2 cellular contexts compared by ENCODE assay signal in genomic region chr11:20015529-20016427, GRCh38.
TF ChIP-seq lines count a peak whose summit lies in the region.

No MANE protein-coding gene starts in this region.

TF ChIP-seq in Ishikawa, 13 proteins besides CTCF, POLR2A, EP300 and RAD21 (continued from another document):
- TF ChIP-seq, protein P1, sequence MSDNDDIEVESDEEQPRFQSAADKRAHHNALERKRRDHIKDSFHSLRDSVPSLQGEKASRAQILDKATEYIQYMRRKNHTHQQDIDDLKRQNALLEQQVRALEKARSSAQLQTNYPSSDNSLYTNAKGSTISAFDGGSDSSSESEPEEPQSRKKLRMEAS (IDR thresholded peaks at IDR 0.05): no peak
- TF ChIP-seq FOXM1 (IDR thresholded peaks at IDR 0.05; ENCODE audit: borderline replicate concordance, low read depth) (no peak), YY1 (IDR thresholded peaks at IDR 0.05; ENCODE audit: low read depth) (no peak)

TF ChIP-seq in H1, 55 proteins besides CTCF, POLR2A, EP300 and RAD21 (continued from another document):
- TF ChIP-seq CHD7 (IDR thresholded peaks at IDR 0.05; ENCODE audit: insufficient replicate concordance, low read length): peak; percentile 82
